Comparison of ENCODE assay signal across 1 cellular context in genomic region chr5:143931389-143931984, GRCh38.
A peak's percentile ranks its signal among the peaks of the same experiment; 100 is the strongest.
TF ChIP-seq lines count a peak whose summit lies in the region.

No MANE protein-coding gene starts in this region.

TF ChIP-seq in HepG2, 621 proteins besides CTCF, POLR2A, EP300 and RAD21:
- TF ChIP-seq ZBTB46 (CRISPR knock-in tag; IDR thresholded peaks at IDR 0.05; ENCODE audit: borderline replicate concordance) (no peak), ZNF263 (CRISPR knock-in tag; IDR thresholded peaks at IDR 0.05) (peak; percentile 62; the same call in 1 of the 2 replicates), CHCHD3 (CRISPR knock-in tag; IDR thresholded peaks at IDR 0.05) (no peak), ZNF574 (CRISPR knock-in tag; IDR thresholded peaks at IDR 0.05) (no peak), SCMH1 (CRISPR knock-in tag; IDR thresholded peaks at IDR 0.05; ENCODE audit: borderline replicate concordance) (no peak), ZNF775 (CRISPR knock-in tag; IDR thresholded peaks at IDR 0.05; ENCODE audit: borderline replicate concordance) (no peak), ZNF7 (CRISPR knock-in tag; IDR thresholded peaks at IDR 0.05) (no peak), THYN1 (CRISPR knock-in tag; IDR thresholded peaks at IDR 0.05; ENCODE audit: borderline replicate concordance, low read depth) (no peak)
